In the genomic region with DNA sequence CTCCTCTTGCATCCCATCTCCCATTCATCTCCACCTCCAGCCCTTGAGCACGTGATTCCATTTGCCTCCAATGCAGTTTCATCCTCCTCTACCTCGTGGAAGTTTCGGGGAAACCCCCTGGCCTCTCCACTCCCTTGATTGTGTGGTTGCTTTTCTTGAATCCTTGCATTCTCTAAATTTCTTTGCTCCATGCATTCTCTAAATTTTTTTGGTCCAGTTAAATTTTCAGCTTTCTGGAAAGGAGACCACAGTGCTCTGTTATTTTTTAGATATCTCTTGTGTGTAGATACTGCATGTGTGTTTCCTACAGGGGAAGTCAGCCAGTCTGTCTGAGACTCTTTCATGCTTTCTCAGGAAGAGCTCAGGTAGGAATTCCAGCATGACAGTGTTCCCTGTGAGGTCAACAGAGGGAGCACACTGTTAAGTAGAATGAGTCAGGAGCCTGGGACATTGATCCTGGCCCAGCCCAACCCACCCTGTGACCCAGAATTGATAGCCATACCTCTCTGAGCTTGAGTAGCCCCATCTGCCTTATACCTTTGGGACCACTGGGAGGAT, we compare ENCODE assay signal across 16 cellular contexts. TPM values are rescaled to one million over a fixed set of nuclear protein-coding genes. Genes with fewer than 3 reads are reported as not detected.
DNase-seq lines count a peak whose midpoint lies in the region; ATAC-seq and TF ChIP-seq lines count a peak whose summit lies in the region.
"Had no signal": no experiment of that assay in that cellular context is flagged by ENCODE, and none has a peak within 500 bp of the region (broad histone marks: within the 10 kb centered on the region; RNA-seq: fewer than 3 reads in every experiment).

No MANE protein-coding gene starts in this region.

- DNase-seq in ELF-1 (ENCODE audit: low read depth, low spot score) (peak; percentile 2), WTC11 (ENCODE audit: low spot score) (no peak), islet precursor cell (peak; percentile 60), progenitor cell of endocrine pancreas (ENCODE audit: low spot score, unreplicated experiment) (no peak), left ventricle myocardium inferior (no peak)
- no peak for DNase-seq in stimulated activated CD4-positive, alpha-beta T cell treated with anti-CD3 and anti-CD28 coated beads, Interleukin-15, amount 100 ng/mL, for 24 hours
- DNase-seq: BE2C; CD4-positive, alpha-beta memory T cell; DND-41; KBM-7; NCI-H1092; NCI-H1694; NCI-H748 treated with DMSO at 0.1 percent for 48 hours; PC-3 had no signal

- TF ChIP-seq CTCF in WTC11 (IDR thresholded peaks at IDR 0.05) (no peak), progenitor cell of endocrine pancreas (IDR thresholded peaks at IDR 0.05; ENCODE audit: unreplicated experiment) (no peak), left ventricle myocardium inferior (IDR thresholded peaks at IDR 0.05; ENCODE audit: borderline replicate concordance) (no peak)

- no peaks in the 10 kb centered on the region for H3K27me3 ChIP-seq in left ventricle myocardium inferior (ENCODE audit: low read depth)
- H3K27me3 ChIP-seq: BE2C had no signal

- H3K9me3 ChIP-seq in left ventricle myocardium inferior (replicated peaks): peaks cover 43% of the 10 kb centered on the region
- H3K9me3 ChIP-seq: BE2C had no signal

- no peaks in the 10 kb centered on the region for H3K27me3 Mint-ChIP-seq in WTC11 (ENCODE audit: low read depth)
- no peaks in the 10 kb centered on the region for H3K27me3 Mint-ChIP-seq in progenitor cell of endocrine pancreas

- H3K36me3 ChIP-seq in left ventricle myocardium inferior: peaks cover 26% of the 10 kb centered on the region

- H3K27ac ChIP-seq in left ventricle myocardium inferior (replicated peaks): no peak overlapping the region

- H3K4me1 ChIP-seq in left ventricle myocardium inferior: no peaks in the 10 kb centered on the region
- H3K4me1 ChIP-seq: BE2C had no signal

- H3K27ac Mint-ChIP-seq in WTC11: peak overlapping the region; percentile 57
- H3K27ac Mint-ChIP-seq in progenitor cell of endocrine pancreas: peak overlapping the region; percentile 19
- H3K27ac Mint-ChIP-seq: CD4-positive, alpha-beta memory T cell had no signal

- peaks cover 22% of the 10 kb centered on the region for H3K9me3 Mint-ChIP-seq in WTC11
- peaks cover 26% of the 10 kb centered on the region for H3K9me3 Mint-ChIP-seq in progenitor cell of endocrine pancreas (ENCODE audit: low read depth)

- peak; percentile 62; the same call in 1 of the 2 replicates for ATAC-seq in WTC11
- no peak for ATAC-seq in GM21526 (IDR thresholded peaks at IDR 0.05; ENCODE audit: low FRiP score, unreplicated experiment)
- ATAC-seq: PC-3 had no signal

- no peak overlapping the region for H3K4me3 ChIP-seq in left ventricle myocardium inferior

- H3K4me3 Mint-ChIP-seq in WTC11: no peak overlapping the region
- no peak overlapping the region for H3K4me3 Mint-ChIP-seq in progenitor cell of endocrine pancreas (ENCODE audit: low read depth)
- H3K4me3 Mint-ChIP-seq: CD4-positive, alpha-beta memory T cell had no signal

- intact Hi-C loops in left ventricle myocardium inferior (cut with micrococcal nuclease): no loop called here

- CTCF ChIA-PET in WTC11 (lab: Charles Lee): interaction anchor here (0.5 to 1.5 kb wide), 6 partner anchors 22 to 349 kb away, joined by 3 to 12 read pairs (median 4); a partner anchor contains a TSS

- H3K36me3 Mint-ChIP-seq in WTC11 (peaks cover 43% of the 10 kb centered on the region), progenitor cell of endocrine pancreas (ENCODE audit: insufficient read depth) (peaks cover 58% of the 10 kb centered on the region)

- POLR2A ChIA-PET in WTC11 (lab: Charles Lee): no interaction called here

- H3K4me1 Mint-ChIP-seq in WTC11 (peaks cover 7% of the 10 kb centered on the region), progenitor cell of endocrine pancreas (ENCODE audit: low read depth) (peaks cover 4% of the 10 kb centered on the region)
- H3K4me1 Mint-ChIP-seq: CD4-positive, alpha-beta memory T cell had no signal

TF ChIP-seq in WTC11, 78 proteins besides CTCF, POLR2A, EP300 and RAD21:
- TF ChIP-seq, protein P1, sequence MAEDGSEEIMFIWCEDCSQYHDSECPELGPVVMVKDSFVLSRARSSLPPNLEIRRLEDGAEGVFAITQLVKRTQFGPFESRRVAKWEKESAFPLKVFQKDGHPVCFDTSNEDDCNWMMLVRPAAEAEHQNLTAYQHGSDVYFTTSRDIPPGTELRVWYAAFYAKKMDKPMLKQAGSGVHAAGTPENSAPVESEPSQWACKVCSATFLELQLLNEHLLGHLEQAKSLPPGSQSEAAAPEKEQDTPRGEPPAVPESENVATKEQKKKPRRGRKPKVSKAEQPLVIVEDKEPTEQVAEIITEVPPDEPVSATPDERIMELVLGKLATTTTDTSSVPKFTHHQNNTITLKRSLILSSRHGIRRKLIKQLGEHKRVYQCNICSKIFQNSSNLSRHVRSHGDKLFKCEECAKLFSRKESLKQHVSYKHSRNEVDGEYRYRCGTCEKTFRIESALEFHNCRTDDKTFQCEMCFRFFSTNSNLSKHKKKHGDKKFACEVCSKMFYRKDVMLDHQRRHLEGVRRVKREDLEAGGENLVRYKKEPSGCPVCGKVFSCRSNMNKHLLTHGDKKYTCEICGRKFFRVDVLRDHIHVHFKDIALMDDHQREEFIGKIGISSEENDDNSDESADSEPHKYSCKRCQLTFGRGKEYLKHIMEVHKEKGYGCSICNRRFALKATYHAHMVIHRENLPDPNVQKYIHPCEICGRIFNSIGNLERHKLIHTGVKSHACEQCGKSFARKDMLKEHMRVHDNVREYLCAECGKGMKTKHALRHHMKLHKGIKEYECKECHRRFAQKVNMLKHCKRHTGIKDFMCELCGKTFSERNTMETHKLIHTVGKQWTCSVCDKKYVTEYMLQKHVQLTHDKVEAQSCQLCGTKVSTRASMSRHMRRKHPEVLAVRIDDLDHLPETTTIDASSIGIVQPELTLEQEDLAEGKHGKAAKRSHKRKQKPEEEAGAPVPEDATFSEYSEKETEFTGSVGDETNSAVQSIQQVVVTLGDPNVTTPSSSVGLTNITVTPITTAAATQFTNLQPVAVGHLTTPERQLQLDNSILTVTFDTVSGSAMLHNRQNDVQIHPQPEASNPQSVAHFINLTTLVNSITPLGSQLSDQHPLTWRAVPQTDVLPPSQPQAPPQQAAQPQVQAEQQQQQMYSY (CRISPR knock-in tag; IDR thresholded peaks at IDR 0.05): no peak
- no peak for TF ChIP-seq MYBL2 (CRISPR knock-in tag; IDR thresholded peaks at IDR 0.05)
- TF ChIP-seq, protein P2, sequence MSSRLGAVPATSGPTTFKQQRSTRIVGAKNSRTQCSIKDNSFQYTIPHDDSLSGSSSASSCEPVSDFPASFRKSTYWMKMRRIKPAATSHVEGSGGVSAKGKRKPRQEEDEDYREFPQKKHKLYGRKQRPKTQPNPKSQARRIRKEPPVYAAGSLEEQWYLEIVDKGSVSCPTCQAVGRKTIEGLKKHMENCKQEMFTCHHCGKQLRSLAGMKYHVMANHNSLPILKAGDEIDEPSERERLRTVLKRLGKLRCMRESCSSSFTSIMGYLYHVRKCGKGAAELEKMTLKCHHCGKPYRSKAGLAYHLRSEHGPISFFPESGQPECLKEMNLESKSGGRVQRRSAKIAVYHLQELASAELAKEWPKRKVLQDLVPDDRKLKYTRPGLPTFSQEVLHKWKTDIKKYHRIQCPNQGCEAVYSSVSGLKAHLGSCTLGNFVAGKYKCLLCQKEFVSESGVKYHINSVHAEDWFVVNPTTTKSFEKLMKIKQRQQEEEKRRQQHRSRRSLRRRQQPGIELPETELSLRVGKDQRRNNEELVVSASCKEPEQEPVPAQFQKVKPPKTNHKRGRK (CRISPR knock-in tag; IDR thresholded peaks at IDR 0.05; ENCODE audit: borderline replicate concordance): no peak
- no peak for TF ChIP-seq ZNF317 (CRISPR knock-in tag; IDR thresholded peaks at IDR 0.05; ENCODE audit: borderline replicate concordance, low read depth)
- TF ChIP-seq NR3C1 (CRISPR knock-in tag; conservative IDR thresholded peaks at IDR 0.05; ENCODE audit: low read depth): no peak
- TF ChIP-seq ESRRA (CRISPR knock-in tag; IDR thresholded peaks at IDR 0.05; ENCODE audit: borderline replicate concordance): no peak

RNA-seq across cellular contexts. Expression of a gene that starts 52.8 kb away (rescaled TPM):
- 3.3 to 3.6 TPM (median 3.5 TPM) in 3 replicates for total RNA-seq in WTC11 (2021)
- total RNA-seq in progenitor cell of endocrine pancreas: 678 and 717 TPM in 2 replicates
- total RNA-seq in left ventricle myocardium inferior: not detected
- total RNA-seq: CD4-positive, alpha-beta memory T cell; MCF 10A had no signal

Comparison
In these comparisons a context has a peak if more than half of its experiments do, and no peak if none do; other contexts are left out.
1. DNase-seq: peak in ELF-1 (single experiment) and islet precursor cell (single experiment); none in WTC11 (single experiment), progenitor cell of endocrine pancreas (single experiment), stimulated activated CD4-positive, alpha-beta T cell treated with anti-CD3 and anti-CD28 coated beads, Interleukin-15, amount 100 ng/mL, for 24 hours (single experiment) and left ventricle myocardium inferior (single experiment).
2. RNA of a gene that starts 52.8 kb away (total RNA-seq): 678 to 717 TPM in progenitor cell of endocrine pancreas; 3.3 to 3.6 TPM in WTC11 and not detected in left ventricle myocardium inferior (single experiment); every median in the first group is over 100 times any median in the second.